8 cellular contexts compared by ENCODE assay signal in genomic region chr3:49841126-49841525, GRCh38. TPM values are rescaled to one million over a fixed set of nuclear protein-coding genes. Genes with fewer than 3 reads are reported as not detected.
A peak's percentile ranks its signal among the peaks of the same experiment; 100 is the strongest.
DNase-seq lines count a peak whose midpoint lies in the region; ATAC-seq and TF ChIP-seq lines count a peak whose summit lies in the region.
"Had no signal": no experiment of that assay in that cellular context is flagged by ENCODE, and none has a peak within 500 bp of the region (broad histone marks: within the 10 kb centered on the region; RNA-seq: fewer than 3 reads in every experiment).

No MANE protein-coding gene starts in this region.

- no peak overlapping the region for H3K4me3 Mint-ChIP-seq in stimulated activated memory B cell treated with anti-CD40 and anti-IgM and Interleukin-4, amounts not matched to agents 10 μg/mL and 1 μg/mL and 100 μg/mL, for 72 hours
- H3K4me3 Mint-ChIP-seq: activated T-cell treated with anti-CD3 and anti-CD28 coated beads, Interleukin-2, amount 50 U/mL, for 4 hours had no signal

- peak in 1 of 4 donors; percentile 45 for ATAC-seq in heart left ventricle
- no peak for ATAC-seq in stimulated activated memory B cell treated with anti-CD40 and anti-IgM and Interleukin-4, amounts not matched to agents 10 μg/mL and 1 μg/mL and 100 μg/mL, for 72 hours

- peak in 11 of 12 donors; percentile 11 to 59 (median 42) for TF ChIP-seq CTCF in heart left ventricle (IDR thresholded peaks at IDR 0.05)

- H3K36me3 Mint-ChIP-seq in stimulated activated memory B cell treated with anti-CD40 and anti-IgM and Interleukin-4, amounts not matched to agents 10 μg/mL and 1 μg/mL and 100 μg/mL, for 72 hours: peaks cover 5% of the 10 kb centered on the region

- no peaks in the 10 kb centered on the region for H3K27me3 ChIP-seq in heart left ventricle
- no peaks in the 10 kb centered on the region for H3K27me3 ChIP-seq in adipocyte (replicated peaks; ENCODE audit: control insufficient read depth, insufficient read depth, low read length)

- peaks cover 5 to 34% (median 23%) of the 10 kb centered on the region in 12 donors for H3K4me1 ChIP-seq in heart left ventricle
- peaks cover 4% of the 10 kb centered on the region for H3K4me1 ChIP-seq in adipocyte (ENCODE audit: control insufficient read depth, insufficient read depth, low read length)

- intact Hi-C loops in heart left ventricle (cut with DNase I) (loop anchor here (2.0 to 10.0 kb wide), 6 partner anchors 61 to 244 kb away; partner anchors contain the start of genes MST1R (in 3 of the 10) and RBM5 (in 1 of the 10)), cardiac septum (cut with DNase I) (loop anchor here (5.0 kb wide), 1 partner anchor 61 kb away; the partner anchor contains the start of gene MST1R)

- H3K36me3 ChIP-seq in heart left ventricle (peaks cover 0 to 7% (median 0%) of the 10 kb centered on the region in 9 donors), adipocyte (ENCODE audit: control insufficient read depth, insufficient read depth, low read length, severe bottlenecking) (no peaks in the 10 kb centered on the region)

- no peak for TF ChIP-seq POLR2A in heart left ventricle (IDR thresholded peaks at IDR 0.05)

- H3K9me3 ChIP-seq in heart left ventricle: no peaks in the 10 kb centered on the region
- no peaks in the 10 kb centered on the region for H3K9me3 ChIP-seq in adipocyte (ENCODE audit: control insufficient read depth, low read length)

- H3K4me1 Mint-ChIP-seq in stimulated activated memory B cell treated with anti-CD40 and anti-IgM and Interleukin-4, amounts not matched to agents 10 μg/mL and 1 μg/mL and 100 μg/mL, for 72 hours: peaks cover 6% of the 10 kb centered on the region

- no peaks in the 10 kb centered on the region for H3K9me3 Mint-ChIP-seq in stimulated activated memory B cell treated with anti-CD40 and anti-IgM and Interleukin-4, amounts not matched to agents 10 μg/mL and 1 μg/mL and 100 μg/mL, for 72 hours
- H3K9me3 Mint-ChIP-seq: activated T-cell treated with anti-CD3 and anti-CD28 coated beads, Interleukin-2, amount 50 U/mL, for 4 hours had no signal

- no peak overlapping the region for H3K9ac ChIP-seq in adipocyte (ENCODE audit: low read length)

- H3K27ac ChIP-seq in heart left ventricle: peak overlapping the region in 4 of 12 donors; percentile 33 to 75 (median 54)

- no peaks in the 10 kb centered on the region for H3K27me3 Mint-ChIP-seq in stimulated activated memory B cell treated with anti-CD40 and anti-IgM and Interleukin-4, amounts not matched to agents 10 μg/mL and 1 μg/mL and 100 μg/mL, for 72 hours

- DNase-seq in heart left ventricle (peak in 2 of 5 donors; percentile 13 to 29), cardiac septum (ENCODE audit: low spot score) (no peak), adipocyte (ENCODE audit: low read depth) (peak; percentile 12), H4 (ENCODE audit: low spot score) (no peak), GM03348 (ENCODE audit: low spot score) (no peak)
- DNase-seq: activated T-cell treated with anti-CD3 and anti-CD28 coated beads, Interleukin-2, amount 50 U/mL, for 4 hours; stimulated activated CD4-positive, alpha-beta T cell treated with anti-CD3 and anti-CD28 coated beads, Interleukin-4, amount 100 ng/mL, for 4 hours had no signal

- peak overlapping the region; percentile 37 for H3K27ac Mint-ChIP-seq in stimulated activated memory B cell treated with anti-CD40 and anti-IgM and Interleukin-4, amounts not matched to agents 10 μg/mL and 1 μg/mL and 100 μg/mL, for 72 hours

- H3K4me3 ChIP-seq in heart left ventricle (no peak overlapping the region), adipocyte (ENCODE audit: low read length) (no peak overlapping the region)

RNA-seq across cellular contexts. Expression of gene TRAIP, which starts 15.2 kb away (rescaled TPM):
- total RNA-seq in heart left ventricle (1 to 10 TPM in 3 of 9 donors, under 1 TPM in 5, not detected in 1; 0.37 to 6.3 (median 0.99) TPM), cardiac septum (2.0 TPM)
- polyA plus RNA-seq in heart left ventricle: 1 to 10 TPM in 1 of 2 donors, under 1 TPM in 1; 0.72 to 1.3 TPM
- 4.4 and 5.7 TPM in 2 replicates for total RNA-seq in H4 (2014; rRNA removed; shearing (Covaris generic))

RNA-seq across cellular contexts. Expression of gene UBA7, which starts 27.4 kb away (rescaled TPM):
- total RNA-seq in heart left ventricle: 10 to 100 TPM; 13.7 to 72.1 (median 22.1) TPM
- 10 to 100 TPM in 1 of 2 donors, 1 to 10 TPM in 1; 8.5 to 22.8 TPM for polyA plus RNA-seq in heart left ventricle
- 20.0 TPM for total RNA-seq in cardiac septum
- 10.4 and 13.2 TPM in 2 replicates for total RNA-seq in H4 (2014; rRNA removed; shearing (Covaris generic))

RNA-seq across cellular contexts. Expression of gene CAMKV, which starts 28.6 kb away (rescaled TPM):
- not detected for total RNA-seq in heart left ventricle
- not detected for polyA plus RNA-seq in heart left ventricle
- total RNA-seq in cardiac septum: not detected
- not detected in 2 replicates for total RNA-seq in H4 (2014; rRNA removed; shearing (Covaris generic))

RNA-seq across cellular contexts. Expression of gene INKA1, which starts 38.1 kb away (rescaled TPM):
- total RNA-seq in heart left ventricle (1 to 10 TPM; 1.1 to 5.0 (median 3.3) TPM), cardiac septum (1.9 TPM)
- polyA plus RNA-seq in heart left ventricle: 1 to 10 TPM; 3.0 to 4.2 TPM
- total RNA-seq in H4 (2014; rRNA removed; shearing (Covaris generic)): 0.68 and 2.1 TPM in 2 replicates

RNA-seq across cellular contexts. Expression of gene CDHR4, which starts 41.5 kb away (rescaled TPM):
- total RNA-seq in heart left ventricle: not detected
- not detected for polyA plus RNA-seq in heart left ventricle
- not detected for total RNA-seq in cardiac septum
- not detected in 2 replicates for total RNA-seq in H4 (2014; rRNA removed; shearing (Covaris generic))
- total RNA-seq: activated T-cell treated with anti-CD3 and anti-CD28 coated beads, Interleukin-2, amount 50 U/mL, for 4 hours had no signal
